ENCODE assay signal across 9 cellular contexts in the genomic region with DNA sequence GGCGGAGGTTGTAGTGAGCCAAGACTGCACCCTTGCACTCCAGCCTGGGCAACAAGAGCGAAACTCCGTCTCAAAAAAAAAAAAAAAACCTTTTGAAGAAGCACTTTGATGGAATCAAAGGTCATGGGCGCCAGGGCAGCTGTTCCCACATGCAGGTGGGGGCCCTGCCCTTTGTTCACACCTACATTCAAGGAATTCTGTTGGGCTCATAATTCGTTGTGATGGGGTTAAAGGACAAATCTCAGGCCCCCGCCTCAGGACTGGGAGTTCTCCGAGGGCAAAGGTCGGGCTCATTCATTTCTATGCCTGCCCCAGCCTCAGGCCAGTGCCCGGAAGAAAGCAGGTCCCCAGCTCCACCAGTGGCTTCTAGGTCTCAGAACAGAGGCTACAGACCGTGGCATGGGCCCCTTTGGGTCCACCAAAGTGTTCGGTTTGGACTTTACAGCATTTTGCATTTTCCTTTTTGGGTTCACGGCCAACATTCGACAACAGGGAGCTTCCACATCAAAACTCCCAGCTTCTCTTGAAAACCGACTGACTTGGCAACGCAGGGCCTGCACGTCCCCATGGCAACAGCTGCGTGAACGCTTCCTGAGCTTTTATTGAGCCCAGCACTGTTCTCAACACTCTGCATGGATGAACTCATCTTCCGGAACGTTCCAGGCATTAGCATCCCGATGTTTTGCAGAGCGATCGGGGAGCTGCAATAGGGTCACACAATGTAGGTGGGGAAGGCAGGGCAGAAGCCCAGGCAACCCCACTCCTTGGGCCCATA. TPM values are rescaled to one million over a fixed set of nuclear protein-coding genes. Genes with fewer than 3 reads are reported as not detected.
DNase-seq lines count a peak whose midpoint lies in the region; ATAC-seq and TF ChIP-seq lines count a peak whose summit lies in the region.
"Had no signal": no experiment of that assay in that cellular context is flagged by ENCODE, and none has a peak within 500 bp of the region (broad histone marks: within the 10 kb centered on the region; RNA-seq: fewer than 3 reads in every experiment).

No MANE protein-coding gene starts in this region.

- no peaks in the 10 kb centered on the region for H3K36me3 Mint-ChIP-seq in activated CD4-positive, alpha-beta memory T cell treated with anti-CD3 and anti-CD28 coated beads, Interleukin-2, amount 10 ng/mL, durations not matched to agents 7 days and 5 days (ENCODE audit: low read depth)

- H3K27me3 ChIP-seq in kidney epithelial cell (ENCODE audit: control insufficient read depth, insufficient read depth, low read length): no peaks in the 10 kb centered on the region
- H3K27me3 ChIP-seq in WERI-Rb-1 (ENCODE audit: insufficient read depth, low read depth, severe bottlenecking): no peaks in the 10 kb centered on the region

- no peaks in the 10 kb centered on the region for H3K9me3 ChIP-seq in WERI-Rb-1 (ENCODE audit: severe bottlenecking)
- H3K9me3 ChIP-seq: prostate gland had no signal

- H3K9me3 Mint-ChIP-seq in activated CD4-positive, alpha-beta memory T cell treated with anti-CD3 and anti-CD28 coated beads, Interleukin-2, amount 10 ng/mL, durations not matched to agents 7 days and 5 days: no peaks in the 10 kb centered on the region

- no peaks in the 10 kb centered on the region for H3K36me3 ChIP-seq in kidney epithelial cell (ENCODE audit: control insufficient read depth, insufficient read depth, low read length)
- no peaks in the 10 kb centered on the region for H3K36me3 ChIP-seq in WERI-Rb-1
- H3K36me3 ChIP-seq: prostate gland had no signal

- H3K27ac ChIP-seq in WERI-Rb-1: no peak overlapping the region
- H3K27ac ChIP-seq: prostate gland had no signal

- in situ Hi-C loops in astrocyte of the spinal cord (cut with HindIII; ENCODE audit: low sequenced_read_pairs): no loop called here

- CTCF ChIA-PET in activated CD4-positive, alpha-beta memory T cell treated with anti-CD3 and anti-CD28 coated beads, Interleukin-2, amount 10 ng/mL, durations not matched to agents 7 days and 5 days (lab: Charles Lee): interaction anchor here (0.6 to 0.8 kb wide), 2 partner anchors 8 to 100 kb away, joined by 3 to 5 read pairs; no protein-coding TSS in a partner anchor

- POLR2A ChIA-PET in activated CD4-positive, alpha-beta memory T cell treated with anti-CD3 and anti-CD28 coated beads, Interleukin-2, amount 10 ng/mL, durations not matched to agents 7 days and 5 days (lab: Charles Lee): interaction anchor here (1.3 kb wide), 1 partner anchor 9 kb away, joined by 4 read pairs; no protein-coding TSS in a partner anchor

- DNase-seq in ELR (ENCODE audit: low read depth): peak; percentile 33
- peak; percentile 72 for DNase-seq in astrocyte of the spinal cord (ENCODE audit: low read depth, low spot score)
- DNase-seq in kidney epithelial cell (ENCODE audit: low read depth): peak; percentile 12
- DNase-seq in retina: peak; percentile 87
- DNase-seq in activated CD4-positive, CD25-positive, alpha-beta regulatory T cell (lab: John Stamatoyannopoulos, UW): no peak
- DNase-seq in WERI-Rb-1: no peak
- no peak for DNase-seq in activated CD4-positive, alpha-beta memory T cell treated with anti-CD3 and anti-CD28 coated beads, Interleukin-2, amount 10 ng/mL, durations not matched to agents 7 days and 5 days

- TF ChIP-seq CTCF in astrocyte of the spinal cord (IDR thresholded peaks at IDR 0.05; ENCODE audit: low read depth, low read length) (no peak), kidney epithelial cell (IDR thresholded peaks at IDR 0.05; ENCODE audit: insufficient read depth, low read length, poor library complexity, severe bottlenecking) (no peak), WERI-Rb-1 (IDR thresholded peaks at IDR 0.05; ENCODE audit: low read depth, low read length) (no peak)

- no peak overlapping the region for H3K4me3 ChIP-seq in astrocyte of the spinal cord (ENCODE audit: low read depth, low read length)
- no peak overlapping the region for H3K4me3 ChIP-seq in kidney epithelial cell (ENCODE audit: low read depth, low read length)
- no peak overlapping the region for H3K4me3 ChIP-seq in WERI-Rb-1 (ENCODE audit: low read depth, low read length)
- H3K4me3 ChIP-seq: prostate gland had no signal

- no peaks in the 10 kb centered on the region for H3K27me3 Mint-ChIP-seq in activated CD4-positive, alpha-beta memory T cell treated with anti-CD3 and anti-CD28 coated beads, Interleukin-2, amount 10 ng/mL, durations not matched to agents 7 days and 5 days

- no peak overlapping the region for H3K27ac Mint-ChIP-seq in activated CD4-positive, alpha-beta memory T cell treated with anti-CD3 and anti-CD28 coated beads, Interleukin-2, amount 10 ng/mL, durations not matched to agents 7 days and 5 days

- no peak overlapping the region for H3K4me3 Mint-ChIP-seq in activated CD4-positive, alpha-beta memory T cell treated with anti-CD3 and anti-CD28 coated beads, Interleukin-2, amount 10 ng/mL, durations not matched to agents 7 days and 5 days

- ATAC-seq in GM18520 (IDR thresholded peaks at IDR 0.05; ENCODE audit: unreplicated experiment): no peak

- H3K4me1 Mint-ChIP-seq in activated CD4-positive, alpha-beta memory T cell treated with anti-CD3 and anti-CD28 coated beads, Interleukin-2, amount 10 ng/mL, durations not matched to agents 7 days and 5 days: no peaks in the 10 kb centered on the region

RNA-seq across cellular contexts. Expression of a gene that starts 10.1 kb away (rescaled TPM):
- 48.7 and 51.3 TPM in 2 replicates for total RNA-seq in kidney epithelial cell
- 10 to 100 TPM; 75.5 to 79.8 TPM for total RNA-seq in activated CD4-positive, alpha-beta memory T cell treated with anti-CD3 and anti-CD28 coated beads, Interleukin-2, amount 10 ng/mL, durations not matched to agents 7 days and 5 days

RNA-seq across cellular contexts. Expression of a gene that starts 21.6 kb away (rescaled TPM):
- 175 and 211 TPM in 2 replicates for total RNA-seq in kidney epithelial cell
- total RNA-seq in activated CD4-positive, alpha-beta memory T cell treated with anti-CD3 and anti-CD28 coated beads, Interleukin-2, amount 10 ng/mL, durations not matched to agents 7 days and 5 days: 100 to 1,000 TPM; 246 to 250 TPM

RNA-seq across cellular contexts. Expression of a gene that starts 27.3 kb away (rescaled TPM):
- total RNA-seq in kidney epithelial cell: 1.5 TPM in 2 replicates
- total RNA-seq in activated CD4-positive, alpha-beta memory T cell treated with anti-CD3 and anti-CD28 coated beads, Interleukin-2, amount 10 ng/mL, durations not matched to agents 7 days and 5 days: 1 to 10 TPM; 2.3 to 2.7 TPM

RNA-seq across cellular contexts. Expression of a gene that starts 30.4 kb away (rescaled TPM):
- 55.1 and 69.7 TPM in 2 replicates for total RNA-seq in kidney epithelial cell
- 10 to 100 TPM; 52.0 to 52.5 TPM for total RNA-seq in activated CD4-positive, alpha-beta memory T cell treated with anti-CD3 and anti-CD28 coated beads, Interleukin-2, amount 10 ng/mL, durations not matched to agents 7 days and 5 days

RNA-seq across cellular contexts. Expression of a gene that starts 30.5 kb away (rescaled TPM):
- total RNA-seq in kidney epithelial cell: not detected in 2 replicates
- not detected for total RNA-seq in activated CD4-positive, alpha-beta memory T cell treated with anti-CD3 and anti-CD28 coated beads, Interleukin-2, amount 10 ng/mL, durations not matched to agents 7 days and 5 days

Comparison
In these comparisons a context has a peak if more than half of its experiments do, and no peak if none do; other contexts are left out.
1. DNase-seq: peak in ELR (single experiment), astrocyte of the spinal cord (single experiment), kidney epithelial cell (single experiment) and retina (single experiment); none in activated CD4-positive, CD25-positive, alpha-beta regulatory T cell (0 of 4), WERI-Rb-1 (single experiment) and activated CD4-positive, alpha-beta memory T cell treated with anti-CD3 and anti-CD28 coated beads, Interleukin-2, amount 10 ng/mL, durations not matched to agents 7 days and 5 days (single experiment).